Comparison of ENCODE assay signal across 1 cellular context in genomic region chr20:7195704-7196103, GRCh38.
TF ChIP-seq lines count a peak whose summit lies in the region.

No MANE protein-coding gene starts in this region.

TF ChIP-seq in HepG2, 621 proteins besides CTCF, POLR2A, EP300 and RAD21 (continued from another document):
- TF ChIP-seq RELA (CRISPR knock-in tag; IDR thresholded peaks at IDR 0.05) = no peak
- TF ChIP-seq GPN1 (CRISPR knock-in tag; IDR thresholded peaks at IDR 0.05; ENCODE audit: borderline replicate concordance) = no peak
- TF ChIP-seq SPEN (CRISPR knock-in tag; IDR thresholded peaks at IDR 0.05; ENCODE audit: low read depth) = no peak
- no peak for TF ChIP-seq SAFB2 (CRISPR knock-in tag; IDR thresholded peaks at IDR 0.05; ENCODE audit: borderline replicate concordance, low read depth)
- TF ChIP-seq ZNF775 (CRISPR knock-in tag; IDR thresholded peaks at IDR 0.05; ENCODE audit: borderline replicate concordance) = no peak
- no peak for TF ChIP-seq E2F2 (CRISPR knock-in tag; IDR thresholded peaks at IDR 0.05; ENCODE audit: borderline replicate concordance)
- no peak for TF ChIP-seq ZBTB38 (CRISPR knock-in tag; IDR thresholded peaks at IDR 0.05)
- TF ChIP-seq, protein P1, sequence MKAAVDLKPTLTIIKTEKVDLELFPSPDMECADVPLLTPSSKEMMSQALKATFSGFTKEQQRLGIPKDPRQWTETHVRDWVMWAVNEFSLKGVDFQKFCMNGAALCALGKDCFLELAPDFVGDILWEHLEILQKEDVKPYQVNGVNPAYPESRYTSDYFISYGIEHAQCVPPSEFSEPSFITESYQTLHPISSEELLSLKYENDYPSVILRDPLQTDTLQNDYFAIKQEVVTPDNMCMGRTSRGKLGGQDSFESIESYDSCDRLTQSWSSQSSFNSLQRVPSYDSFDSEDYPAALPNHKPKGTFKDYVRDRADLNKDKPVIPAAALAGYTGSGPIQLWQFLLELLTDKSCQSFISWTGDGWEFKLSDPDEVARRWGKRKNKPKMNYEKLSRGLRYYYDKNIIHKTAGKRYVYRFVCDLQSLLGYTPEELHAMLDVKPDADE (CRISPR knock-in tag; IDR thresholded peaks at IDR 0.05) = no peak
